10 cellular contexts compared by ENCODE assay signal in the genomic region with DNA sequence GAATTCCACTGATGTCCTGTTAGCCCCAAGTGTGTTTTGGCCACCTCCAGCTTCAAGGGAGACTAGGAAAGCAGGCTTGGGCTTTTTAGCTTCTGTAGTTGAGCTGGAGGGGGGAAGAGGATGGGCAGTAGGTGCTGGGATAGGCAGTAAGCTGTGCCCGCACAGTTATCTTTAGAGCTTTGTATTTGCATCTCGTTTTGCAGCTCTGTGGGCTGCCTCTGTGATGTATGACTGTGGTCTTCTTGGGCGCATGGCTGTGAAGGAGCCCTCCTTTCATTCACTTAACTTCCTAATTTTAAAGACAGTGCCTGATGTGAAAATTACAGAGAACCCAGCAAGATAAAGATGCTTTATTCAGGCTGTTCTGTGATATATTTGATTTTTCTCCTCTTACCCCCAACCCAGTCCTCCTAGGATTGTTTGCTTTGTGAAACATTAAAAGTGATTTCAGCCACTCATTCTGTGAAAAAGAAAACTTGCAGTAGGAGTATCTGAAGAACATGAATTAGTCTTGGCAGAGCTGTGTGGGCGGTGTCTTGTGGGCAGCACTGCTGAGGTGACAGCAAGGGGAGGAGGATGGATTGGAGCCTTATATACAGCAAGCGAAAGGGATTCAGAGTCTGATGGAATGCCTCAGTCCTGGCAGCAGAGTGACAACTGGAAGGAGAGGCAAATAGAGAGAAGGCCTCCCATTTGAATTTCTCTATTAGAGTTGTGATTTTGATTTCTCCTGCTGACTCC.
DNase-seq lines count a peak whose midpoint lies in the region; ATAC-seq and TF ChIP-seq lines count a peak whose summit lies in the region.
"Had no signal": no experiment of that assay in that cellular context is flagged by ENCODE, and none has a peak within 500 bp of the region (broad histone marks: within the 10 kb centered on the region; RNA-seq: fewer than 3 reads in every experiment).

No MANE protein-coding gene starts in this region.

- H3K4me3 Mint-ChIP-seq in GM23338 (no peak overlapping the region), WTC11 (no peak overlapping the region)

- H4K20me1 ChIP-seq in GM23338 (replicated peaks; ENCODE audit: insufficient read depth), result peaks cover 9% of the 10 kb centered on the region

- H3K18ac ChIP-seq in mesendoderm (ENCODE audit: low read length), result no peak overlapping the region

- H3K4me1 Mint-ChIP-seq in GM23338 (peaks cover 38% of the 10 kb centered on the region), WTC11 (peaks cover 33% of the 10 kb centered on the region)

- H3K79me1 ChIP-seq in mesendoderm (ENCODE audit: low read length), result no peaks in the 10 kb centered on the region

- H2BK5ac ChIP-seq in mesendoderm (ENCODE audit: low read length), result no peak overlapping the region

- POLR2A ChIA-PET in WTC11 (lab: Charles Lee), result no interaction called here

- 0 out of 2 replicates have a peak overlapping the region, but pooled peaks have one; percentile 3 for H3K4me2 ChIP-seq in GM23338
- no peak overlapping the region for H3K4me2 ChIP-seq in mesendoderm (ENCODE audit: low read length)

- H3K4ac ChIP-seq in mesendoderm (ENCODE audit: low read depth, low read length), result no peak overlapping the region

- no CpG with 5 or more reads among the region's 5 CpGs for WGBS in mesendoderm (ENCODE audit: extremely low coverage, insufficient coverage, low lambda C conversion rate)

- 0 out of 2 replicates have a peak, but pooled peaks cover 8% of the 10 kb centered on the region for H3F3A ChIP-seq in GM23338 (replicated peaks; ENCODE audit: low read depth)

- H3K9ac ChIP-seq in mesendoderm (ENCODE audit: low read length), result no peak overlapping the region
- H3K9ac ChIP-seq: parathyroid adenoma had no signal

- H3K27me3 Mint-ChIP-seq in GM23338 (ENCODE audit: insufficient read depth, low read depth, poor library complexity), result peaks cover 6% of the 10 kb centered on the region
- no peaks in the 10 kb centered on the region for H3K27me3 Mint-ChIP-seq in WTC11 (ENCODE audit: low read depth)

- no peak overlapping the region for H2BK120ac ChIP-seq in mesendoderm (ENCODE audit: low read depth, low read length)

- H3K4me3 ChIP-seq in GM23338, result no peak overlapping the region
- H3K4me3 ChIP-seq in mesendoderm (ENCODE audit: low read length), result no peak overlapping the region

- CTCF ChIA-PET in WTC11 (lab: Charles Lee), result interaction anchor here (1.1 to 3.0 kb wide), 2 partner anchors 45 to 47 kb away, joined by 3 to 9 read pairs; no protein-coding TSS in a partner anchor

- H3K56ac ChIP-seq in mesendoderm (ENCODE audit: low read length), result no peak overlapping the region

- H4K5ac ChIP-seq in mesendoderm (ENCODE audit: low read length), result no peak overlapping the region

- H4K8ac ChIP-seq in mesendoderm (ENCODE audit: low read depth, low read length), result no peak overlapping the region

- H3K36me3 Mint-ChIP-seq in GM23338 (ENCODE audit: low read depth) (peaks cover 38% of the 10 kb centered on the region), WTC11 (peaks cover 32% of the 10 kb centered on the region)

- no peak overlapping the region for H3K23ac ChIP-seq in mesendoderm (ENCODE audit: low read length)

- no peak overlapping the region; the same call in 1 of the 2 replicates for H3K27ac ChIP-seq in GM23338 (ENCODE audit: low read depth)
- H3K27ac ChIP-seq in mesendoderm (ENCODE audit: low read depth, low read length), result no peak overlapping the region
- H3K27ac ChIP-seq: parathyroid adenoma had no signal

- H2AFZ ChIP-seq in GM23338, result no peak overlapping the region
- H2AFZ ChIP-seq: parathyroid adenoma had no signal

- H3K79me2 ChIP-seq in GM23338 (replicated peaks; ENCODE audit: insufficient read depth), result no peaks in the 10 kb centered on the region
- no peaks in the 10 kb centered on the region for H3K79me2 ChIP-seq in mesendoderm (ENCODE audit: control insufficient read depth, insufficient read depth, low read length)
- H3K79me2 ChIP-seq: parathyroid adenoma had no signal

- ATAC-seq in GM23338, result peak; percentile 25
- ATAC-seq in WTC11, result no peak; the same call in 1 of the 2 replicates

- no peak overlapping the region for H2BK15ac ChIP-seq in mesendoderm (replicated peaks; ENCODE audit: low read depth)

- H3K27me3 ChIP-seq in GM23338 (ENCODE audit: insufficient read depth) (no peaks in the 10 kb centered on the region), mesendoderm (ENCODE audit: insufficient read depth, low read length, poor library complexity) (no peaks in the 10 kb centered on the region)

- H3K9me3 Mint-ChIP-seq in GM23338, result peaks cover 8% of the 10 kb centered on the region; the same call in 2 of the 3 replicates
- peaks cover 12% of the 10 kb centered on the region for H3K9me3 Mint-ChIP-seq in WTC11

- TF ChIP-seq CTCF in GM23338 (conservative IDR thresholded peaks at IDR 0.05; ENCODE audit: low read depth in 2 of 2) (no peak), WTC11 (IDR thresholded peaks at IDR 0.05) (no peak)

- no peak overlapping the region for H2AK5ac ChIP-seq in mesendoderm (ENCODE audit: low read length)

- H3K9me2 ChIP-seq in GM23338 (ENCODE audit: insufficient read depth), result no peaks in the 10 kb centered on the region

- peaks cover 16% of the 10 kb centered on the region for H3K36me3 ChIP-seq in GM23338 (ENCODE audit: insufficient read depth)
- H3K36me3 ChIP-seq in mesendoderm (ENCODE audit: control insufficient read depth, insufficient read depth, low read length), result peaks cover 9% of the 10 kb centered on the region

- H3K4me1 ChIP-seq in GM23338 (ENCODE audit: insufficient read depth) (peaks cover 30% of the 10 kb centered on the region), mesendoderm (ENCODE audit: control insufficient read depth, low read depth, low read length) (peaks cover 4% of the 10 kb centered on the region)
- H3K4me1 ChIP-seq: parathyroid adenoma had no signal

- peak; percentile 8 for DNase-seq in A172 (ENCODE audit: low spot score)
- DNase-seq in GM23338 (ENCODE audit: low spot score), result no peak
- no peak for DNase-seq in WTC11 (ENCODE audit: low spot score)
- peak; percentile 58 for DNase-seq in left kidney (ENCODE audit: low read depth, low spot score)
- no peak for DNase-seq in cerebellar nuclear complex (lab: John Stamatoyannopoulos, UW)
- no peak for DNase-seq in NK-92 (lab: John Stamatoyannopoulos, UW; ENCODE audit: unreplicated experiment)
- no peak for DNase-seq in mesendoderm
- DNase-seq in T1000 (lab: John Stamatoyannopoulos, UW), result no peak
- DNase-seq: SIG-M5 had no signal

- no peak overlapping the region; the same call in 1 of the 2 replicates for H3K27ac Mint-ChIP-seq in GM23338
- H3K27ac Mint-ChIP-seq in WTC11, result peak overlapping the region; percentile 60

TF ChIP-seq in GM23338, 12 proteins besides CTCF, POLR2A, EP300 and RAD21 (continues in another document):
- TF ChIP-seq JUNB (IDR thresholded peaks at IDR 0.05; ENCODE audit: unreplicated experiment) (no peak), NANOG (IDR thresholded peaks at IDR 0.05; ENCODE audit: borderline replicate concordance) (no peak)
- TF ChIP-seq, protein P1, sequence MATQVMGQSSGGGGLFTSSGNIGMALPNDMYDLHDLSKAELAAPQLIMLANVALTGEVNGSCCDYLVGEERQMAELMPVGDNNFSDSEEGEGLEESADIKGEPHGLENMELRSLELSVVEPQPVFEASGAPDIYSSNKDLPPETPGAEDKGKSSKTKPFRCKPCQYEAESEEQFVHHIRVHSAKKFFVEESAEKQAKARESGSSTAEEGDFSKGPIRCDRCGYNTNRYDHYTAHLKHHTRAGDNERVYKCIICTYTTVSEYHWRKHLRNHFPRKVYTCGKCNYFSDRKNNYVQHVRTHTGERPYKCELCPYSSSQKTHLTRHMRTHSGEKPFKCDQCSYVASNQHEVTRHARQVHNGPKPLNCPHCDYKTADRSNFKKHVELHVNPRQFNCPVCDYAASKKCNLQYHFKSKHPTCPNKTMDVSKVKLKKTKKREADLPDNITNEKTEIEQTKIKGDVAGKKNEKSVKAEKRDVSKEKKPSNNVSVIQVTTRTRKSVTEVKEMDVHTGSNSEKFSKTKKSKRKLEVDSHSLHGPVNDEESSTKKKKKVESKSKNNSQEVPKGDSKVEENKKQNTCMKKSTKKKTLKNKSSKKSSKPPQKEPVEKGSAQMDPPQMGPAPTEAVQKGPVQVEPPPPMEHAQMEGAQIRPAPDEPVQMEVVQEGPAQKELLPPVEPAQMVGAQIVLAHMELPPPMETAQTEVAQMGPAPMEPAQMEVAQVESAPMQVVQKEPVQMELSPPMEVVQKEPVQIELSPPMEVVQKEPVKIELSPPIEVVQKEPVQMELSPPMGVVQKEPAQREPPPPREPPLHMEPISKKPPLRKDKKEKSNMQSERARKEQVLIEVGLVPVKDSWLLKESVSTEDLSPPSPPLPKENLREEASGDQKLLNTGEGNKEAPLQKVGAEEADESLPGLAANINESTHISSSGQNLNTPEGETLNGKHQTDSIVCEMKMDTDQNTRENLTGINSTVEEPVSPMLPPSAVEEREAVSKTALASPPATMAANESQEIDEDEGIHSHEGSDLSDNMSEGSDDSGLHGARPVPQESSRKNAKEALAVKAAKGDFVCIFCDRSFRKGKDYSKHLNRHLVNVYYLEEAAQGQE (IDR thresholded peaks at IDR 0.05; ENCODE audit: unreplicated experiment), result no peak

TF ChIP-seq in WTC11, 78 proteins besides CTCF, POLR2A, EP300 and RAD21:
- TF ChIP-seq ESRRA (CRISPR knock-in tag; IDR thresholded peaks at IDR 0.05; ENCODE audit: borderline replicate concordance) (no peak), ATF1 (CRISPR knock-in tag; IDR thresholded peaks at IDR 0.05) (no peak)

Comparison
In these comparisons a context has a peak if more than half of its experiments do, and no peak if none do; other contexts are left out.
1. DNase-seq: peak in A172 (single experiment) and left kidney (single experiment); none in GM23338 (single experiment), WTC11 (single experiment), cerebellar nuclear complex (0 of 2), NK-92 (single experiment), mesendoderm (single experiment) and T1000 (single experiment).